ENCODE assay signal across 24 cellular contexts in genomic region chr6:37206674-37207073, GRCh38. TPM values are rescaled to one million over a fixed set of nuclear protein-coding genes. Genes with fewer than 3 reads are reported as not detected.
DNase-seq lines count a peak whose midpoint lies in the region; ATAC-seq and TF ChIP-seq lines count a peak whose summit lies in the region.
"Had no signal": no experiment of that assay in that cellular context is flagged by ENCODE, and none has a peak within 500 bp of the region (broad histone marks: within the 10 kb centered on the region; RNA-seq: fewer than 3 reads in every experiment).

No MANE protein-coding gene starts in this region.

- dilution Hi-C loops in mammary epithelial cell (cut with HindIII; ENCODE audit: low sequenced_read_pairs) = no loop called here

- in situ Hi-C loops in mammary epithelial cell (cut with MboI; ENCODE audit: low sequenced_read_pairs in 2 of 2) = loop anchor here (5.0 to 25.0 kb wide), 5 partner anchors 152 to 442 kb away; partner anchors contain the start of gene C6orf89 (in 2 of the 2)

- H3K27me3 Mint-ChIP-seq in activated naive CD8-positive, alpha-beta T cell = no peaks in the 10 kb centered on the region
- no peaks in the 10 kb centered on the region for H3K27me3 Mint-ChIP-seq in natural killer cell (ENCODE audit: low read depth in 2 of 2)

- CTCF ChIA-PET in mammary epithelial cell (lab: Charles Lee; ENCODE audit: low non-redundant PET) = no interaction called here

- H3K27ac Mint-ChIP-seq in activated naive CD8-positive, alpha-beta T cell = peak overlapping the region; percentile 51
- H3K27ac Mint-ChIP-seq in natural killer cell = peak overlapping the region; percentile 59 to 82
- H3K27ac Mint-ChIP-seq: naive B cell had no signal

- H3K79me2 ChIP-seq in DND-41 (ENCODE audit: insufficient read depth, low read length) (no peaks in the 10 kb centered on the region), mammary epithelial cell (ENCODE audit: insufficient read depth, low read length) (no peaks in the 10 kb centered on the region)
- H3K79me2 ChIP-seq: hepatocyte had no signal

- intact Hi-C loops in natural killer cell (cut with micrococcal nuclease) = no loop called here
- intact Hi-C loops in mammary epithelial cell (cut with micrococcal nuclease) = no loop called here

- H3K27ac ChIP-seq in DND-41 (ENCODE audit: low read length) (peak overlapping the region; percentile 88), mammary epithelial cell (ENCODE audit: insufficient read depth, low read depth, low read length) (no peak overlapping the region)
- H3K27ac ChIP-seq: esophagus muscularis mucosa, hepatocyte, skin epidermis, WERI-Rb-1 had no signal

- H3K4me2 ChIP-seq in DND-41 (ENCODE audit: insufficient read depth, low read length) (0 out of 2 replicates have a peak overlapping the region, but pooled peaks have one; percentile 57), mammary epithelial cell (ENCODE audit: insufficient read depth, low read depth, low read length) (no peak overlapping the region)
- H3K4me2 ChIP-seq: hepatocyte had no signal

- peak overlapping the region; percentile 14 for H3K4me3 Mint-ChIP-seq in activated naive CD8-positive, alpha-beta T cell
- no peak overlapping the region for H3K4me3 Mint-ChIP-seq in natural killer cell
- H3K4me3 Mint-ChIP-seq: H9 had no signal

- no peaks in the 10 kb centered on the region for H3K9me3 Mint-ChIP-seq in activated naive CD8-positive, alpha-beta T cell (ENCODE audit: low read depth)
- no peaks in the 10 kb centered on the region for H3K9me3 Mint-ChIP-seq in natural killer cell
- H3K9me3 Mint-ChIP-seq: naive B cell had no signal

- H3K4me1 ChIP-seq in DND-41 (ENCODE audit: insufficient read depth, low read length) (peaks cover 91% of the 10 kb centered on the region), mammary epithelial cell (ENCODE audit: insufficient read depth, low read length) (peaks cover 7% of the 10 kb centered on the region)
- H3K4me1 ChIP-seq: BE2C had no signal

- H2AFZ ChIP-seq in DND-41 (ENCODE audit: low read depth, low read length) (no peak overlapping the region), mammary epithelial cell (ENCODE audit: low read depth, low read length) (no peak overlapping the region)
- H2AFZ ChIP-seq: hepatocyte had no signal

- H4K20me1 ChIP-seq in DND-41 (ENCODE audit: insufficient read depth, low read length) (no peaks in the 10 kb centered on the region), mammary epithelial cell (ENCODE audit: insufficient read depth, low read length) (no peaks in the 10 kb centered on the region)

- peaks cover 69% of the 10 kb centered on the region for H3K4me1 Mint-ChIP-seq in activated naive CD8-positive, alpha-beta T cell (ENCODE audit: low read depth)
- H3K4me1 Mint-ChIP-seq in natural killer cell = peaks cover 64 to 67% of the 10 kb centered on the region in 2 donors

- TF ChIP-seq POLR2A in GM18505 (IDR thresholded peaks at IDR 0.05; ENCODE audit: borderline replicate concordance, extremely low read depth, insufficient read depth, insufficient read length) = no peak

- H3K36me3 ChIP-seq in DND-41 (ENCODE audit: insufficient read depth, low read length) = no peaks in the 10 kb centered on the region
- no peaks in the 10 kb centered on the region for H3K36me3 ChIP-seq in mammary epithelial cell (ENCODE audit: insufficient read depth, low read length)
- H3K36me3 ChIP-seq: BE2C, esophagus muscularis mucosa, left lung, WERI-Rb-1 had no signal

- no peak for ATAC-seq in DND-41 (ENCODE audit: insufficient read depth, low read depth)
- ATAC-seq in natural killer cell = no peak
- ATAC-seq in GM18505 (IDR thresholded peaks at IDR 0.05; ENCODE audit: unreplicated experiment) = no peak
- ATAC-seq: left lung had no signal

- WGBS in mammary epithelial cell (ENCODE audit: low coverage, missing lambda C conversion rate) = 87% methylated on average over 9 of the region's 9 CpGs

- no peaks in the 10 kb centered on the region for H3K9me3 ChIP-seq in DND-41 (ENCODE audit: insufficient read depth, low read length, severe bottlenecking)
- H3K9me3 ChIP-seq in mammary epithelial cell (replicated peaks; ENCODE audit: insufficient read depth, low read length) = no peaks in the 10 kb centered on the region
- H3K9me3 ChIP-seq: BE2C, esophagus muscularis mucosa, left lung had no signal

- H3K9ac ChIP-seq in DND-41 (ENCODE audit: low read depth, low read length) (peak overlapping the region; percentile 52), mammary epithelial cell (ENCODE audit: insufficient read depth, low read length) (no peak overlapping the region)

- BruUV-seq in mammary epithelial cell (replicated peaks; lab: Mats Ljungman, UMichigan) = no TSS peak

- H3K27me3 ChIP-seq in DND-41 (ENCODE audit: insufficient read depth, low read length, poor library complexity) (no peaks in the 10 kb centered on the region), mammary epithelial cell (ENCODE audit: insufficient read depth, low read length) (no peaks in the 10 kb centered on the region)
- H3K27me3 ChIP-seq: BE2C, esophagus muscularis mucosa, hepatocyte, left lung had no signal

- TF ChIP-seq CTCF in DND-41 (IDR thresholded peaks at IDR 0.05; ENCODE audit: borderline replicate concordance, extremely low read depth, low read length, poor library complexity, severe bottlenecking) = no peak
- TF ChIP-seq CTCF in natural killer cell (IDR thresholded peaks at IDR 0.05) = no peak
- no peak for TF ChIP-seq CTCF in mammary epithelial cell (conservative IDR thresholded peaks at IDR 0.05 in 1 of 2, IDR thresholded peaks at IDR 0.05 in 1 of 2; ENCODE audit: extremely low read depth in 1 of 2, insufficient read depth in 1 of 2, low read depth in 1 of 2, low read length in 2 of 2)

- H3K36me3 Mint-ChIP-seq in activated naive CD8-positive, alpha-beta T cell = no peaks in the 10 kb centered on the region
- H3K36me3 Mint-ChIP-seq in natural killer cell = no peaks in the 10 kb centered on the region
- H3K36me3 Mint-ChIP-seq: naive B cell had no signal

- H3K4me3 ChIP-seq in DND-41 (ENCODE audit: low read depth in 1 of 2, low read length in 2 of 2) (no peak overlapping the region), mammary epithelial cell (replicated peaks in 1 of 3; ENCODE audit: insufficient read depth in 1 of 3, low read depth in 2 of 3, low read length in 3 of 3) (no peak overlapping the region)
- H3K4me3 ChIP-seq: esophagus muscularis mucosa, hepatocyte, left lung, skin epidermis had no signal

- DNase-seq in activated CD8-positive, alpha-beta memory T cell treated with anti-CD3 and anti-CD28 coated beads, Interleukin-2, amount 50 U/mL, for 48 hours = peak; percentile 53
- DNase-seq in activated CD8-positive, alpha-beta memory T cell treated with anti-CD3 and anti-CD28 coated beads, Interleukin-2, amount 50 U/mL, for 4 hours = no peak
- DNase-seq in DND-41 = no peak
- DNase-seq in natural killer cell = no peak
- DNase-seq in mammary epithelial cell = no peak
- DNase-seq in NCI-H2029 treated with DMSO at 0.1 percent for 48 hours (lab: John Stamatoyannopoulos, UW) = no peak
- DNase-seq: amygdala, BE2C, Calu3, cortex of kidney, foreskin melanocyte, H9, naive B cell, NCI-H1048, NCI-H187 treated with DMSO at 0.1 percent for 48 hours, NCI-H748 treated with DMSO at 0.1 percent for 48 hours, T-helper 9 cell, WERI-Rb-1 had no signal

RNA-seq across cellular contexts. Expression of gene PIM1, which starts 36.7 kb away (rescaled TPM):
- total RNA-seq in natural killer cell (100 to 1,000 TPM; 188 to 242 (median 215) TPM), mammary epithelial cell (10 to 100 TPM in 1 of 2 donors, 1 to 10 TPM in 1; 4.7 to 29.6 TPM)
- polyA plus RNA-seq in mammary epithelial cell = 6.3 TPM
- polyA minus RNA-seq in mammary epithelial cell = 11.7 TPM

RNA-seq across cellular contexts. Expression of gene TBC1D22B, which starts 50.9 kb away (rescaled TPM):
- total RNA-seq in natural killer cell (10 to 100 TPM in 2 of 3 donors, 1 to 10 TPM in 1; 8.0 to 12.1 (median 12.0) TPM), mammary epithelial cell (10 to 100 TPM in 1 of 2 donors, 1 to 10 TPM in 1; 9.3 to 10.4 TPM)
- polyA plus RNA-seq in mammary epithelial cell = 5.7 TPM
- 8.7 TPM for polyA minus RNA-seq in mammary epithelial cell

RNA-seq across cellular contexts. Expression of gene TMEM217, which starts 51.3 kb away (rescaled TPM):
- total RNA-seq in natural killer cell (1 to 10 TPM in 1 of 3 donors, under 1 TPM in 2; 0.75 to 2.1 (median 0.75) TPM), mammary epithelial cell (1 to 10 TPM; 1.7 to 4.2 TPM)
- polyA plus RNA-seq in mammary epithelial cell = 1.1 TPM
- 5.6 TPM for polyA minus RNA-seq in mammary epithelial cell

Comparison
In these comparisons a context has a peak if more than half of its experiments do, and no peak if none do; other contexts are left out.
1. RNA of gene PIM1, which starts 36.7 kb away (total RNA-seq): 188 to 242 TPM in natural killer cell; 4.7 to 29.6 TPM in mammary epithelial cell; every median in the first group is over 4 times any median in the second.